ENCODE assay signal across 23 cellular contexts in the genomic region with DNA sequence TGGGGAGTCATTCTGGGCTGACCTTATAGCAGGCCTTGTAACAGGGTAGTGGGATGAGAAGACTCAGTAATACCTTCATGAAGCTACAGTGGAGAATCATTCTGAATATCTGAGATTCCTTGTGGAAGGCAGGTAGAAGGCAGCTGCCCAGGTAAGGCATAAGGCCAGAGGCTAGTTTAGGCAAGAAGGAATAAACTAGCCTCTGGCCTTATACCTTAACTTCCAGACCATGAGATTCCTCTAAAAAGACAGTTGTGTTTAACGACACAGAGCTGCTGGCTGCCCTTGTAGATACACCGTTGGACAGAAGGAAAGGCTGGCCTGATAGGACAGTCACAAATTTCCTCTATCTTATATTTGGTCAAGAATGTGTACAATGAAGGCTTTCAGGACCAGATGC.
"Had no signal": no experiment of that assay in that cellular context is flagged by ENCODE, and none has a peak within 500 bp of the region (broad histone marks: within the 10 kb centered on the region; RNA-seq: fewer than 3 reads in every experiment).

No MANE protein-coding gene starts in this region.

- H3K27ac ChIP-seq: epithelial cell of prostate, gastrocnemius medialis, neural progenitor cell, parathyroid adenoma, right lobe of liver, testis, tibial artery, upper lobe of left lung had no signal

- DNase-seq: cerebellar nuclear complex; cortex of kidney; foreskin fibroblast; gastrocnemius medialis; head of caudate nucleus; naive thymus-derived CD8-positive, alpha-beta T cell; right lobe of liver; small intestine; stimulated activated CD4-positive, alpha-beta T cell treated with anti-CD3 and anti-CD28 coated beads, Interleukin-15, amount 100 ng/mL, for 24 hours; stimulated activated CD4-positive, alpha-beta T cell treated with anti-CD3 and anti-CD28 coated beads, Interleukin-2, amount 100 ng/mL, for 48 hours; stimulated activated naive CD8-positive, alpha-beta T cell treated with anti-CD3 and anti-CD28 coated beads, Interleukin-15, Interleukin-2, amounts not matched to agents 100 U/mL and 50 U/mL, for 24 hours; substantia nigra; tibial artery; upper lobe of left lung had no signal

- H3K27me3 Mint-ChIP-seq: memory B cell; naive thymus-derived CD8-positive, alpha-beta T cell; progenitor cell of endocrine pancreas had no signal

- ATAC-seq: esophagus mucosa; gastrocnemius medialis; naive thymus-derived CD8-positive, alpha-beta T cell; stimulated activated effector memory CD8-positive, alpha-beta T cell treated with anti-CD3 and anti-CD28 coated beads, Interleukin-12 subunit alpha, Interleukin-12 subunit beta, amount 100 ng/mL, for 72 hours; stimulated activated naive CD8-positive, alpha-beta T cell treated with anti-CD3 and anti-CD28 coated beads, Interleukin-15, Interleukin-2, amounts not matched to agents 100 U/mL and 50 U/mL, for 24 hours had no signal

- H3K27ac Mint-ChIP-seq: memory B cell; naive thymus-derived CD8-positive, alpha-beta T cell; neural progenitor cell; progenitor cell of endocrine pancreas; stimulated activated effector memory CD8-positive, alpha-beta T cell treated with anti-CD3 and anti-CD28 coated beads, Interleukin-12 subunit alpha, Interleukin-12 subunit beta, amount 100 ng/mL, for 72 hours had no signal

- H3K27me3 ChIP-seq: gastrocnemius medialis, neural progenitor cell, right lobe of liver, testis, tibial artery, upper lobe of left lung had no signal

- H3K36me3 Mint-ChIP-seq: memory B cell; naive thymus-derived CD8-positive, alpha-beta T cell; stimulated activated effector memory CD8-positive, alpha-beta T cell treated with anti-CD3 and anti-CD28 coated beads, Interleukin-12 subunit alpha, Interleukin-12 subunit beta, amount 100 ng/mL, for 72 hours had no signal

- H3K9me3 ChIP-seq: gastrocnemius medialis, right lobe of liver, testis, tibial artery, upper lobe of left lung had no signal

- H3K4me1 Mint-ChIP-seq: memory B cell; naive thymus-derived CD8-positive, alpha-beta T cell; stimulated activated effector memory CD8-positive, alpha-beta T cell treated with anti-CD3 and anti-CD28 coated beads, Interleukin-12 subunit alpha, Interleukin-12 subunit beta, amount 100 ng/mL, for 72 hours had no signal

- H3K9ac ChIP-seq: neural progenitor cell, parathyroid adenoma had no signal

- H3K4me1 ChIP-seq: gastrocnemius medialis, parathyroid adenoma, right lobe of liver, upper lobe of left lung had no signal

- H3K36me3 ChIP-seq: gastrocnemius medialis, neural progenitor cell, right lobe of liver, tibial artery, upper lobe of left lung had no signal

- H3K4me3 ChIP-seq: gastrocnemius medialis, lung, neural progenitor cell, right lobe of liver, testis, tibial artery, upper lobe of left lung had no signal

- H2AFZ ChIP-seq: neural progenitor cell, parathyroid adenoma had no signal

- H3K4me3 Mint-ChIP-seq: memory B cell; naive thymus-derived CD8-positive, alpha-beta T cell; neural progenitor cell; stimulated activated effector memory CD8-positive, alpha-beta T cell treated with anti-CD3 and anti-CD28 coated beads, Interleukin-12 subunit alpha, Interleukin-12 subunit beta, amount 100 ng/mL, for 72 hours had no signal

- H3K4me2 ChIP-seq: neural progenitor cell had no signal
